In genomic region chr15:28105224-28105791, GRCh38 we compare ENCODE assay signal across 24 cellular contexts. TPM values are rescaled to one million over a fixed set of nuclear protein-coding genes. Genes with fewer than 3 reads are reported as not detected.
DNase-seq lines count a peak whose midpoint lies in the region; ATAC-seq and TF ChIP-seq lines count a peak whose summit lies in the region.
"Had no signal": no experiment of that assay in that cellular context is flagged by ENCODE, and none has a peak within 500 bp of the region (broad histone marks: within the 10 kb centered on the region; RNA-seq: fewer than 3 reads in every experiment).

No MANE protein-coding gene starts in this region.

- no peaks in the 10 kb centered on the region; a peak in 1 of 22 replicates for H3K36me3 ChIP-seq in BLaER1 treated with 17β-estradiol and CSF1 and Interleukin-3, amounts not matched to agents 10 nM and 100 nM
- H3K36me3 ChIP-seq in CD8-positive, alpha-beta T cell (ENCODE audit: insufficient read depth, low read length), result no peaks in the 10 kb centered on the region
- H3K36me3 ChIP-seq in left lung, result no peaks in the 10 kb centered on the region
- H3K36me3 ChIP-seq: cardiac muscle cell, SJCRH30, tibial nerve had no signal

- H3K9me3 ChIP-seq in BLaER1 treated with 17β-estradiol and CSF1 and Interleukin-3, amounts not matched to agents 10 nM and 100 nM (replicated peaks in 1 of 11), result peaks cover 0 to 11% (median 5%) of the 10 kb centered on the region in 11 experiments; a peak in 6 of 22 replicates
- H3K9me3 ChIP-seq in CD8-positive, alpha-beta T cell (ENCODE audit: low read length), result no peaks in the 10 kb centered on the region
- H3K9me3 ChIP-seq in left lung, result no peaks in the 10 kb centered on the region
- H3K9me3 ChIP-seq: SJCRH30, tibial nerve had no signal

- peaks cover 0 to 43% (median 23%) of the 10 kb centered on the region in 11 experiments; a peak in 16 of 22 replicates for H4K20me1 ChIP-seq in BLaER1 treated with 17β-estradiol and CSF1 and Interleukin-3, amounts not matched to agents 10 nM and 100 nM

- no peak overlapping the region for H3K9ac ChIP-seq in BLaER1 treated with 17β-estradiol and CSF1 and Interleukin-3, amounts not matched to agents 10 nM and 100 nM

- peak overlapping the region in 6 of 11 experiments; percentile 93 to 99 (median 98); a peak in 9 of 22 replicates for H3K4me2 ChIP-seq in BLaER1 treated with 17β-estradiol and CSF1 and Interleukin-3, amounts not matched to agents 10 nM and 100 nM

- CTCF ChIA-PET in CD8-positive, alpha-beta T cell (lab: Charles Lee), result no interaction called here
- CTCF ChIA-PET in T-cell (lab: Charles Lee), result no interaction called here

- DNase-seq in CD8-positive, alpha-beta T cell, result no peak
- DNase-seq in coronary artery (ENCODE audit: low spot score), result peak; percentile 50
- no peak for DNase-seq in nephron progenitor cell
- no peak for DNase-seq in T-cell
- no peak for DNase-seq in left lung
- DNase-seq in epidermal melanocyte (ENCODE audit: insufficient read length, low spot score), result no peak
- DNase-seq: activated CD4-positive, alpha-beta memory T cell treated with anti-CD3 and anti-CD28 coated beads, Interleukin-2, amount 10 ng/mL, durations not matched to agents 7 days and 5 days; activated T-cell treated with anti-CD3 and anti-CD28 coated beads, Interleukin-2, amount 50 U/mL, for 48 hours; amygdala; COR-L47; foreskin melanocyte; KG1; mammary epithelial cell; NCI-H187; NCI-H2227 treated with DMSO at 0.1 percent for 48 hours; SJCRH30; stimulated activated CD4-positive, alpha-beta T cell treated with anti-CD3 and anti-CD28 coated beads, Interleukin-1b, Interleukin-23, amount 100 ng/mL, for 48 hours had no signal

- H3K4me3 Mint-ChIP-seq in CD8-positive, alpha-beta T cell, result peak overlapping the region; percentile 75
- H3K4me3 Mint-ChIP-seq in nephron progenitor cell (peak overlapping the region; percentile 73), T-cell (peak overlapping the region in 1 of 3 donors; percentile 68)

- ATAC-seq in CD8-positive, alpha-beta T cell, result no peak
- ATAC-seq in T-cell (replicated peaks in 1 of 4) (no peak), left lung (no peak)

- H3K4me1 ChIP-seq in BLaER1 treated with 17β-estradiol and CSF1 and Interleukin-3, amounts not matched to agents 10 nM and 100 nM, result peaks cover 14 to 41% (median 25%) of the 10 kb centered on the region in 10 experiments
- peaks cover 21% of the 10 kb centered on the region for H3K4me1 ChIP-seq in CD8-positive, alpha-beta T cell (ENCODE audit: insufficient read depth, low read length)
- peaks cover 12 to 17% of the 10 kb centered on the region in 2 donors for H3K4me1 ChIP-seq in left lung
- H3K4me1 ChIP-seq: SJCRH30 had no signal

- H3K27me3 Mint-ChIP-seq in CD8-positive, alpha-beta T cell (ENCODE audit: low read depth), result peaks cover 34% of the 10 kb centered on the region
- peaks cover 51% of the 10 kb centered on the region for H3K27me3 Mint-ChIP-seq in nephron progenitor cell (ENCODE audit: low read depth, poor library complexity)
- H3K27me3 Mint-ChIP-seq in T-cell, result peaks cover 22 to 31% of the 10 kb centered on the region in 2 donors

- intact Hi-C loops in CD8-positive, alpha-beta T cell (cut with DNase I, micrococcal nuclease), result no loop called here
- intact Hi-C loops in left lung (cut with DNase I), result no loop called here

- H3K4me3 ChIP-seq in BLaER1 treated with 17β-estradiol and CSF1 and Interleukin-3, amounts not matched to agents 10 nM and 100 nM, result no peak overlapping the region
- no peak overlapping the region for H3K4me3 ChIP-seq in CD8-positive, alpha-beta T cell (ENCODE audit: low read depth, low read length)
- H3K4me3 ChIP-seq in coronary artery (no peak overlapping the region), left lung (no peak overlapping the region)
- H3K4me3 ChIP-seq: cardiac muscle cell, SJCRH30, tibial nerve had no signal

- H3K36me3 Mint-ChIP-seq in CD8-positive, alpha-beta T cell, result peaks cover 2% of the 10 kb centered on the region
- H3K36me3 Mint-ChIP-seq in nephron progenitor cell (ENCODE audit: low read depth) (peaks cover 8% of the 10 kb centered on the region), T-cell (no peaks in the 10 kb centered on the region)

- H3K4me1 Mint-ChIP-seq in CD8-positive, alpha-beta T cell (ENCODE audit: low read depth), result peaks cover 13% of the 10 kb centered on the region
- H3K4me1 Mint-ChIP-seq in nephron progenitor cell, result peaks cover 29% of the 10 kb centered on the region
- peaks cover 10 to 17% (median 15%) of the 10 kb centered on the region in 3 donors for H3K4me1 Mint-ChIP-seq in T-cell

- no peak overlapping the region for H3K27ac Mint-ChIP-seq in CD8-positive, alpha-beta T cell
- H3K27ac Mint-ChIP-seq in nephron progenitor cell, result no peak overlapping the region
- H3K27ac Mint-ChIP-seq in T-cell, result no peak overlapping the region
- H3K27ac Mint-ChIP-seq: activated CD4-positive, alpha-beta memory T cell treated with anti-CD3 and anti-CD28 coated beads, Interleukin-2, amount 10 ng/mL, durations not matched to agents 7 days and 5 days; stimulated activated naive CD8-positive, alpha-beta T cell treated with anti-CD3 and anti-CD28 coated beads, Interleukin-15, Interleukin-2, amounts not matched to agents 100 ng/mL and 50 ng/mL, for 24 hours had no signal

- no peak for TF ChIP-seq CTCF in CD8-positive, alpha-beta T cell (IDR thresholded peaks at IDR 0.05)
- TF ChIP-seq CTCF in coronary artery (IDR thresholded peaks at IDR 0.05), result no peak
- no peak for TF ChIP-seq CTCF in nephron progenitor cell (IDR thresholded peaks at IDR 0.05)
- TF ChIP-seq CTCF in left lung (IDR thresholded peaks at IDR 0.05), result no peak

- POLR2A ChIA-PET in CD8-positive, alpha-beta T cell (lab: Charles Lee), result no interaction called here
- POLR2A ChIA-PET in T-cell (lab: Charles Lee), result no interaction called here

- H3K9me3 Mint-ChIP-seq in CD8-positive, alpha-beta T cell, result no peaks in the 10 kb centered on the region
- H3K9me3 Mint-ChIP-seq in nephron progenitor cell (no peaks in the 10 kb centered on the region), T-cell (no peaks in the 10 kb centered on the region)
- H3K9me3 Mint-ChIP-seq: activated CD4-positive, alpha-beta memory T cell treated with anti-CD3 and anti-CD28 coated beads, Interleukin-2, amount 10 ng/mL, durations not matched to agents 7 days and 5 days; stimulated activated naive CD8-positive, alpha-beta T cell treated with anti-CD3 and anti-CD28 coated beads, Interleukin-15, Interleukin-2, amounts not matched to agents 100 ng/mL and 50 ng/mL, for 24 hours had no signal

- H3K27me3 ChIP-seq in BLaER1 treated with 17β-estradiol and CSF1 and Interleukin-3, amounts not matched to agents 10 nM and 100 nM, result peaks cover 41 to 75% (median 50%) of the 10 kb centered on the region in 11 experiments
- H3K27me3 ChIP-seq in CD8-positive, alpha-beta T cell (ENCODE audit: insufficient read depth, low read length), result peaks cover 2% of the 10 kb centered on the region
- peaks cover 11 to 54% of the 10 kb centered on the region in 2 donors for H3K27me3 ChIP-seq in left lung

- no peak overlapping the region for H3K27ac ChIP-seq in BLaER1 treated with 17β-estradiol and CSF1 and Interleukin-3, amounts not matched to agents 10 nM and 100 nM
- H3K27ac ChIP-seq in CD8-positive, alpha-beta T cell (ENCODE audit: low read depth, low read length), result no peak overlapping the region
- H3K27ac ChIP-seq in coronary artery, result no peak overlapping the region
- H3K27ac ChIP-seq in left lung, result no peak overlapping the region
- H3K27ac ChIP-seq: cardiac muscle cell, SJCRH30, tibial nerve had no signal

RNA-seq across cellular contexts. Expression of gene OCA2, which starts 6.2 kb away (rescaled TPM):
- not detected for total RNA-seq in CD8-positive, alpha-beta T cell
- under 1 TPM in 2 of 5 donors, not detected in 3; 0.19 to 0.67 TPM for total RNA-seq in T-cell
- 1 to 10 TPM in 1 of 2 donors, under 1 TPM in 1; 0.81 to 4.0 TPM for total RNA-seq in left lung
- total RNA-seq: activated CD4-positive, alpha-beta memory T cell treated with anti-CD3 and anti-CD28 coated beads, Interleukin-2, amount 10 ng/mL, durations not matched to agents 7 days and 5 days; Daoy; myocyte; SJCRH30; T-helper 2 cell treated with Interferon-gamma antibody and Interleukin-4, amounts not matched to agents 100 ng/mL and 5 ng/mL, for 36 hours had no signal
